In genomic region chr17:44258811-44259351, GRCh38 we compare ENCODE assay signal across 3 cellular contexts.
TF ChIP-seq lines count a peak whose summit lies in the region.

No MANE protein-coding gene starts in this region.

TF ChIP-seq in GM23338, 12 proteins besides CTCF, POLR2A, EP300 and RAD21:
- TF ChIP-seq EZH2phosphoT487 (IDR thresholded peaks at IDR 0.05; ENCODE audit: unreplicated experiment) (no peak), JUNB (IDR thresholded peaks at IDR 0.05; ENCODE audit: unreplicated experiment) (no peak), ETS1 (IDR thresholded peaks at IDR 0.05) (no peak)

TF ChIP-seq in H1, 55 proteins besides CTCF, POLR2A, EP300 and RAD21:
- TF ChIP-seq KDM1A (IDR thresholded peaks at IDR 0.05; ENCODE audit: borderline replicate concordance, low read length), result no peak
- TF ChIP-seq CHD2 (IDR thresholded peaks at IDR 0.05; ENCODE audit: low read length), result no peak
- TF ChIP-seq TAF7 (optimal IDR thresholded peaks at IDR 0.05; ENCODE audit: borderline replicate concordance, low read depth, low read length), result no peak
- no peak for TF ChIP-seq SP1 (IDR thresholded peaks at IDR 0.05; ENCODE audit: low read depth, low read length)

TF ChIP-seq in GM12891, 5 proteins besides CTCF, POLR2A, EP300 and RAD21:
- TF ChIP-seq SPI1 (IDR thresholded peaks at IDR 0.05; ENCODE audit: low read depth, low read length) (no peak), PAX5 (IDR thresholded peaks at IDR 0.05; ENCODE audit: insufficient read depth, low read length, severe bottlenecking) (no peak), POU2F2 (IDR thresholded peaks at IDR 0.05; ENCODE audit: low read depth, low read length) (no peak), POLR2AphosphoS5 (IDR thresholded peaks at IDR 0.05; ENCODE audit: low read depth, low read length) (no peak), TAF1 (IDR thresholded peaks at IDR 0.05; ENCODE audit: low read depth, low read length) (no peak)
